In genomic region chr4:71267244-71267643, GRCh38 we compare ENCODE assay signal across 29 cellular contexts.
"Had no signal": no experiment of that assay in that cellular context is flagged by ENCODE, and none has a peak within 500 bp of the region (broad histone marks: within the 10 kb centered on the region; RNA-seq: fewer than 3 reads in every experiment).

No MANE protein-coding gene starts in this region.

- H3K27me3 ChIP-seq: brain microvascular endothelial cell, gastroesophageal sphincter, heart left ventricle, sigmoid colon, testis, vagina had no signal

- H3K4me3 Mint-ChIP-seq: activated CD4-positive, alpha-beta memory T cell treated with anti-CD3 and anti-CD28 coated beads, Interleukin-2, amount 10 ng/mL, durations not matched to agents 7 days and 5 days; activated CD4-positive, alpha-beta T cell treated with anti-CD3 and anti-CD28 coated beads, Interleukin-2, amount 10 ng/mL, durations not matched to agents 24 days and 14 days; activated naive CD8-positive, alpha-beta T cell treated with anti-CD3 and anti-CD28 coated beads, Interleukin-2, amount 50 U/mL, for 24 hours; activated T-helper 1 cell treated with anti-CD3 and anti-CD28 coated beads, Interleukin-12 subunit alpha, Interleukin-12 subunit beta, Interleukin-2, Interleukin-4 antibody, amounts not matched to agents 30 ng/mL and 10 ng/mL and 1 ng/mL, durations not matched to agents 14 hours and 24 hours and 36 hours; memory B cell; naive thymus-derived CD4-positive, alpha-beta T cell; neural crest cell; stimulated activated naive B cell treated with anti-CD40 and anti-IgM and Interleukin-4, amounts not matched to agents 10 μg/mL and 1 μg/mL and 100 μg/mL, for 72 hours; T-helper 2 cell treated with Interferon-gamma antibody and Interleukin-4, amounts not matched to agents 5 μg/mL and 100 μg/mL, for 36 hours had no signal

- H3K27ac ChIP-seq: gastroesophageal sphincter, testis, vagina, VCaP had no signal

- ATAC-seq: activated CD4-positive, CD25-positive, alpha-beta regulatory T cell treated with anti-CD3 and anti-CD28 coated beads, Interleukin-2, amount 50 U/mL, for 24 hours; activated naive CD8-positive, alpha-beta T cell treated with anti-CD3 and anti-CD28 coated beads, Interleukin-2, amount 50 U/mL, for 24 hours; mucosa of descending colon; naive thymus-derived CD4-positive, alpha-beta T cell had no signal

- H3K36me3 ChIP-seq: brain microvascular endothelial cell, gastroesophageal sphincter, heart left ventricle, sigmoid colon, vagina had no signal

- H3K9me3 Mint-ChIP-seq: activated CD4-positive, alpha-beta memory T cell treated with anti-CD3 and anti-CD28 coated beads, Interleukin-2, amount 10 ng/mL, durations not matched to agents 7 days and 5 days; activated CD4-positive, alpha-beta T cell treated with anti-CD3 and anti-CD28 coated beads, Interleukin-2, amount 10 ng/mL, durations not matched to agents 24 days and 14 days; activated naive CD8-positive, alpha-beta T cell treated with anti-CD3 and anti-CD28 coated beads, Interleukin-2, amount 50 U/mL, for 24 hours; activated T-helper 1 cell treated with anti-CD3 and anti-CD28 coated beads, Interleukin-12 subunit alpha, Interleukin-12 subunit beta, Interleukin-2, Interleukin-4 antibody, amounts not matched to agents 30 ng/mL and 10 ng/mL and 1 ng/mL, durations not matched to agents 14 hours and 24 hours and 36 hours; memory B cell; stimulated activated naive B cell treated with anti-CD40 and anti-IgM and Interleukin-4, amounts not matched to agents 10 μg/mL and 1 μg/mL and 100 μg/mL, for 72 hours; T-helper 2 cell treated with Interferon-gamma antibody and Interleukin-4, amounts not matched to agents 5 μg/mL and 100 μg/mL, for 36 hours had no signal

- H3K4me1 ChIP-seq: gastroesophageal sphincter, sigmoid colon, testis, vagina had no signal

- H3K4me3 ChIP-seq: gastroesophageal sphincter, heart left ventricle, mucosa of descending colon, sigmoid colon, testis, vagina had no signal

- H3K4me1 Mint-ChIP-seq: activated CD4-positive, alpha-beta T cell treated with anti-CD3 and anti-CD28 coated beads, Interleukin-2, amount 10 ng/mL, durations not matched to agents 24 days and 14 days; memory B cell had no signal

- H3K27ac Mint-ChIP-seq: activated CD4-positive, alpha-beta memory T cell treated with anti-CD3 and anti-CD28 coated beads, Interleukin-2, amount 10 ng/mL, durations not matched to agents 7 days and 5 days; activated CD4-positive, alpha-beta T cell treated with anti-CD3 and anti-CD28 coated beads, Interleukin-2, amount 10 ng/mL, durations not matched to agents 24 days and 14 days; activated naive CD8-positive, alpha-beta T cell treated with anti-CD3 and anti-CD28 coated beads, Interleukin-2, amount 50 U/mL, for 24 hours; activated T-helper 1 cell treated with anti-CD3 and anti-CD28 coated beads, Interleukin-12 subunit alpha, Interleukin-12 subunit beta, Interleukin-2, Interleukin-4 antibody, amounts not matched to agents 30 ng/mL and 10 ng/mL and 1 ng/mL, durations not matched to agents 14 hours and 24 hours and 36 hours; memory B cell; naive thymus-derived CD4-positive, alpha-beta T cell; stimulated activated naive B cell treated with anti-CD40 and anti-IgM and Interleukin-4, amounts not matched to agents 10 μg/mL and 1 μg/mL and 100 μg/mL, for 72 hours; T-helper 2 cell treated with Interferon-gamma antibody and Interleukin-4, amounts not matched to agents 5 μg/mL and 100 μg/mL, for 36 hours had no signal

- H3K36me3 Mint-ChIP-seq: memory B cell; naive thymus-derived CD4-positive, alpha-beta T cell; stimulated activated naive B cell treated with anti-CD40 and anti-IgM and Interleukin-4, amounts not matched to agents 10 μg/mL and 1 μg/mL and 100 μg/mL, for 72 hours had no signal

- DNase-seq: activated CD4-positive, alpha-beta memory T cell treated with anti-CD3 and anti-CD28 coated beads, Interleukin-2, amount 10 ng/mL, durations not matched to agents 7 days and 5 days; activated CD4-positive, alpha-beta T cell treated with anti-CD3 and anti-CD28 coated beads, Interleukin-2, amount 10 ng/mL, durations not matched to agents 24 days and 14 days; activated gamma-delta T cell; activated naive CD4-positive, alpha-beta T cell treated with anti-CD3 and anti-CD28 coated beads, Interleukin-2, amount 50 U/mL, for 16 hours; activated naive CD8-positive, alpha-beta T cell treated with anti-CD3 and anti-CD28 coated beads, Interleukin-2, amount 50 U/mL, for 24 hours; anterior cingulate cortex; caudate nucleus; effector memory CD4-positive, alpha-beta T cell; mucosa of descending colon; naive thymus-derived CD4-positive, alpha-beta T cell; occipital lobe; sigmoid colon; stimulated activated CD4-positive, alpha-beta T cell treated with anti-CD3 and anti-CD28 coated beads, Interleukin-2, amount 100 ng/mL, for 48 hours; stimulated activated CD8-positive, alpha-beta memory T cell treated with anti-CD3 and anti-CD28 coated beads, Interleukin-4, amount 100 ng/mL, for 48 hours; stimulated activated naive B cell treated with anti-CD40 and anti-IgM and Interleukin-4, amounts not matched to agents 10 μg/mL and 1 μg/mL and 100 μg/mL, for 72 hours; testis; trophoblast cell had no signal

- H3K9me3 ChIP-seq: gastroesophageal sphincter, heart left ventricle, mucosa of descending colon, sigmoid colon, testis, vagina had no signal

- FAIRE-seq: colon, islet of Langerhans had no signal

- H3K27me3 Mint-ChIP-seq: activated naive CD8-positive, alpha-beta T cell treated with anti-CD3 and anti-CD28 coated beads, Interleukin-2, amount 50 U/mL, for 24 hours had no signal
